ENCODE assay signal across 27 cellular contexts in the genomic region with DNA sequence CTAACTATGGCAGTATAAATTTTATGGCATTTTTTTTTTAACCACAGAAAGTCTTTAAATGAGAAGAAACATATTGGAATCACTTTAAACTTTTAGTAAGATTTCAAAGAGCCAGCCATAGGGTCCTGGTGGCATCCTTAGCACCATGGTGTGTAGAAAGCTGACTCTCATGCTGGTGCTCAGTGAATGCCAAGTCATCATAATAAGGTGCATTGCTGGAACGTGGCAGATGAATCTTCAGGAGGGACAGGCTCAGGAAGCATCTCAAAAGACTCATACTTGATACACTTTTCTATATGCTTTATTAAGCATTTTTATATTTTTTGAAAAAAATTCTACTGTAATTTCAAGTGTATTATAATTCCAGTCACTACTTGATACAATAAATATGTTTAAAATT.
"Had no signal": no experiment of that assay in that cellular context is flagged by ENCODE, and none has a peak within 500 bp of the region (broad histone marks: within the 10 kb centered on the region; RNA-seq: fewer than 3 reads in every experiment).

No MANE protein-coding gene starts in this region.

- FAIRE-seq: colon, endometrium, endothelial cell of umbilical vein had no signal

- H3K36me3 ChIP-seq: colonic mucosa, esophagus muscularis mucosa, esophagus squamous epithelium, gastrocnemius medialis, gastroesophageal sphincter, heart left ventricle, heart right ventricle had no signal

- H3K9me3 ChIP-seq: colonic mucosa, gastrocnemius medialis had no signal

- H3K4me3 ChIP-seq: colonic mucosa, coronary artery, dorsolateral prefrontal cortex, esophagus muscularis mucosa, esophagus squamous epithelium, gastrocnemius medialis, gastroesophageal sphincter, heart left ventricle, heart right ventricle had no signal

- DNase-seq: colonic mucosa; cortex of kidney; dermis blood vessel endothelial cell; dorsolateral prefrontal cortex; effector CD4-positive, alpha-beta T cell; effector CD8-positive, alpha-beta T cell; effector memory CD4-positive, alpha-beta T cell; effector memory CD8-positive, alpha-beta T cell; endodermal cell; erythroblast; esophagus squamous epithelium; foreskin fibroblast; foreskin keratinocyte; foreskin melanocyte; gastrocnemius medialis; glutamatergic neuron; head of caudate nucleus; heart left ventricle; heart right ventricle had no signal

- H3K4me1 ChIP-seq: colonic mucosa, esophagus muscularis mucosa, esophagus squamous epithelium, foreskin keratinocyte, gastrocnemius medialis, gastroesophageal sphincter, heart left ventricle, heart right ventricle had no signal

- H3K27me3 ChIP-seq: colonic mucosa, esophagus muscularis mucosa, esophagus squamous epithelium, foreskin keratinocyte, gastrocnemius medialis, gastroesophageal sphincter, heart left ventricle, heart right ventricle had no signal

- ATAC-seq: effector memory CD8-positive, alpha-beta T cell; esophagus mucosa; foreskin keratinocyte; gastrocnemius medialis; gastroesophageal sphincter; heart left ventricle; heart right ventricle had no signal

- H3K27ac ChIP-seq: colonic mucosa, coronary artery, dorsolateral prefrontal cortex, epithelial cell of prostate, esophagus muscularis mucosa, esophagus squamous epithelium, foreskin keratinocyte, gastrocnemius medialis, gastroesophageal sphincter, heart left ventricle, heart right ventricle had no signal
